In the genomic region with DNA sequence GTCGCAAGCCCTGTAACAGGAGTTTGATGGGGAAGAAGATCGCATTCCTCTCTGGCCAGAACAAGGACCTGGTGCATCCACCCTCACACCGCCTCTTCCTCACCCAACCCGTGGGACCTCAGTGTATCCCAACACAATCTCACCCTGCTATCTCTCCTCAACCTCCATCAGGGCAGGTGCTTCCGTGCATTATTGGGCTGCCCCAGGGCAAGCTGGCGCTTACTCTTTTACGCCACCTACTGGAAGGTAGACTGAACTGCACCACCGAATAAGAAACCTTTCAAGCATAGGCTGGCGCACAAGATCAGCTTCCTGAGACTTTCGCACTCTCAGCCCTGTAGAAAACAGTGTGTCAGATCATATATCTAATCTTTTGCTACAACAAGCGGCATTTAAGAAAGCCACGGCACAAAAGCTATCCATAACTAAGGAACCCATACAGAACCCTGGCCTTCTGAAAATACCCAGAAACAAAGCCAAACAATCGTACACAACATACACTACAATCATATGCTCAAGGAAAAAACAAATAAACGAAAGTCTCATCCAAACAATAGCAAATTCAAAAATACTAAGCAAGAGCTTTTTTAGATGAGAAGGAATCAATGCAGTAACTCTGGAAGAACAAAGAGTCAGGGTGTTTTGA, we compare ENCODE assay signal across 8 cellular contexts.
DNase-seq lines count a peak whose midpoint lies in the region; ATAC-seq and TF ChIP-seq lines count a peak whose summit lies in the region.

No MANE protein-coding gene starts in this region.

- H3K36me3 Mint-ChIP-seq in activated T-helper 17 cell treated with anti-CD3 and anti-CD28 coated beads, Interleukin-2, amount 50 U/mL, for 72 hours (ENCODE audit: low read depth) = no peaks in the 10 kb centered on the region

- DNase-seq in AG09309 (ENCODE audit: low read depth) (no peak), GM13976 (ENCODE audit: low spot score) (peak; percentile 27), M059J (ENCODE audit: low read depth) (peak; percentile 8), iPS DF 4.7 (ENCODE audit: extremely low read depth, low spot score) (peak; percentile 58), DMS153 (lab: John Stamatoyannopoulos, UW) (no peak)
- DNase-seq in stimulated activated CD8-positive, alpha-beta memory T cell treated with anti-CD3 and anti-CD28 coated beads, Interleukin-4, amount 100 ng/mL, for 48 hours = peak; percentile 37

- H3K27ac Mint-ChIP-seq in activated T-helper 17 cell treated with anti-CD3 and anti-CD28 coated beads, Interleukin-2, amount 50 U/mL, for 72 hours = no peak overlapping the region

- no peaks in the 10 kb centered on the region for H3K9me3 Mint-ChIP-seq in activated T-helper 17 cell treated with anti-CD3 and anti-CD28 coated beads, Interleukin-2, amount 50 U/mL, for 72 hours

- peak; percentile 99 for ATAC-seq in HG02588 (IDR thresholded peaks at IDR 0.05; ENCODE audit: unreplicated experiment)
- ATAC-seq in activated T-helper 17 cell treated with anti-CD3 and anti-CD28 coated beads, Interleukin-2, amount 50 U/mL, for 72 hours (replicated peaks) = peak; percentile 77

- H3K27me3 Mint-ChIP-seq in activated T-helper 17 cell treated with anti-CD3 and anti-CD28 coated beads, Interleukin-2, amount 50 U/mL, for 72 hours = peaks cover 6% of the 10 kb centered on the region

- TF ChIP-seq CTCF in AG09309 (IDR thresholded peaks at IDR 0.05; ENCODE audit: control insufficient read depth, insufficient read depth, low read depth, low read length, missing control alignments) (peak; percentile 44), GM13976 (IDR thresholded peaks at IDR 0.05; ENCODE audit: borderline replicate concordance, control extremely low read depth, extremely low read depth, insufficient read depth, missing control alignments) (peak; percentile 96)

- H3K4me1 Mint-ChIP-seq in activated T-helper 17 cell treated with anti-CD3 and anti-CD28 coated beads, Interleukin-2, amount 50 U/mL, for 72 hours = peaks cover 6% of the 10 kb centered on the region

- no peak overlapping the region for H3K4me3 Mint-ChIP-seq in activated T-helper 17 cell treated with anti-CD3 and anti-CD28 coated beads, Interleukin-2, amount 50 U/mL, for 72 hours

- in situ Hi-C loops in GM13976 (cut with MboI; ENCODE audit: low sequenced_read_pairs, unreplicated experiment) = no loop called here

- H3K4me3 ChIP-seq in AG09309 (ENCODE audit: control insufficient read depth, low read depth, low read length) = no peak overlapping the region

Comparison
In these comparisons a context has a peak if more than half of its experiments do, and no peak if none do; other contexts are left out.
1. DNase-seq: peak in GM13976 (single experiment), M059J (single experiment), iPS DF 4.7 (single experiment) and stimulated activated CD8-positive, alpha-beta memory T cell treated with anti-CD3 and anti-CD28 coated beads, Interleukin-4, amount 100 ng/mL, for 48 hours (single experiment); none in AG09309 (single experiment) and DMS153 (single experiment).